Comparison of ENCODE assay signal across 21 cellular contexts in genomic region chr15:52287114-52287513, GRCh38. TPM values are rescaled to one million over a fixed set of nuclear protein-coding genes. Genes with fewer than 3 reads are reported as not detected.
A peak's percentile ranks its signal among the peaks of the same experiment; 100 is the strongest.
DNase-seq lines count a peak whose midpoint lies in the region; ATAC-seq and TF ChIP-seq lines count a peak whose summit lies in the region.
"Had no signal": no experiment of that assay in that cellular context is flagged by ENCODE, and none has a peak within 500 bp of the region (broad histone marks: within the 10 kb centered on the region; RNA-seq: fewer than 3 reads in every experiment).

No MANE protein-coding gene starts in this region.

- H3K27ac ChIP-seq in suprapubic skin = peak overlapping the region; percentile 30
- H3K27ac ChIP-seq: right atrium auricular region had no signal

- 61% methylated on average over 7 of the region's 7 CpGs for WGBS in suprapubic skin

- no peaks in the 10 kb centered on the region for H3K27me3 Mint-ChIP-seq in activated T-helper 17 cell treated with anti-CD3 and anti-CD28 coated beads, Interleukin-2, amount 50 U/mL, for 72 hours
- H3K27me3 Mint-ChIP-seq in activated naive CD4-positive, alpha-beta T cell treated with anti-CD3 and anti-CD28 coated beads for 36 hours (ENCODE audit: low read depth) = no peaks in the 10 kb centered on the region
- H3K27me3 Mint-ChIP-seq: activated CD8-positive, alpha-beta T cell treated with anti-CD3 and anti-CD28 coated beads for 36 hours had no signal

- peak overlapping the region; percentile 27 for H3K27ac Mint-ChIP-seq in activated T-helper 17 cell treated with anti-CD3 and anti-CD28 coated beads, Interleukin-2, amount 50 U/mL, for 72 hours
- no peak overlapping the region for H3K27ac Mint-ChIP-seq in activated naive CD4-positive, alpha-beta T cell treated with anti-CD3 and anti-CD28 coated beads for 36 hours
- H3K27ac Mint-ChIP-seq: activated CD8-positive, alpha-beta T cell treated with anti-CD3 and anti-CD28 coated beads for 36 hours; activated naive CD4-positive, alpha-beta T cell treated with anti-CD3 and anti-CD28 coated beads, Interleukin-2, amount 10 ng/mL, durations not matched to agents 7 days and 5 days; activated T-cell treated with anti-CD3 and anti-CD28 coated beads, Interleukin-2, amount 50 U/mL, for 24 hours; CD8-positive, alpha-beta memory T cell had no signal

- no peak for TF ChIP-seq CTCF in suprapubic skin (IDR thresholded peaks at IDR 0.05)

- H3K9me3 Mint-ChIP-seq in activated T-helper 17 cell treated with anti-CD3 and anti-CD28 coated beads, Interleukin-2, amount 50 U/mL, for 72 hours = no peaks in the 10 kb centered on the region
- H3K9me3 Mint-ChIP-seq in activated naive CD4-positive, alpha-beta T cell treated with anti-CD3 and anti-CD28 coated beads for 36 hours = no peaks in the 10 kb centered on the region
- H3K9me3 Mint-ChIP-seq: activated CD8-positive, alpha-beta T cell treated with anti-CD3 and anti-CD28 coated beads for 36 hours; activated naive CD4-positive, alpha-beta T cell treated with anti-CD3 and anti-CD28 coated beads, Interleukin-2, amount 10 ng/mL, durations not matched to agents 7 days and 5 days; activated T-cell treated with anti-CD3 and anti-CD28 coated beads, Interleukin-2, amount 50 U/mL, for 24 hours; CD8-positive, alpha-beta memory T cell had no signal

- intact Hi-C loops in left colon (cut with DNase I, micrococcal nuclease) = no loop called here
- intact Hi-C loops in activated naive CD4-positive, alpha-beta T cell treated with anti-CD3 and anti-CD28 coated beads for 36 hours (cut with micrococcal nuclease) = no loop called here

- no peaks in the 10 kb centered on the region for H3K36me3 ChIP-seq in suprapubic skin
- H3K36me3 ChIP-seq: right atrium auricular region had no signal

- CTCF ChIA-PET in activated naive CD4-positive, alpha-beta T cell treated with anti-CD3 and anti-CD28 coated beads for 36 hours (lab: Charles Lee) = interaction anchor here (0.8 kb wide), 1 partner anchor 31 kb away, joined by 3 read pairs; no protein-coding TSS in a partner anchor

- H3K27me3 ChIP-seq in suprapubic skin = no peaks in the 10 kb centered on the region
- H3K27me3 ChIP-seq: right atrium auricular region had no signal

- DNase-seq in LoVo (ENCODE audit: low spot score) (peak; percentile 35), left colon (peak; percentile 59 to 82), suprapubic skin (ENCODE audit: low spot score in 2 of 2) (no peak), GM03348 (ENCODE audit: low spot score) (no peak), OCI-M1 (lab: John Stamatoyannopoulos, UW) (no peak)
- no peak for DNase-seq in activated naive CD4-positive, alpha-beta T cell treated with anti-CD3 and anti-CD28 coated beads for 36 hours
- DNase-seq: activated CD8-positive, alpha-beta T cell treated with anti-CD3 and anti-CD28 coated beads for 36 hours; activated naive CD4-positive, alpha-beta T cell treated with anti-CD3 and anti-CD28 coated beads, Interleukin-2, amount 10 ng/mL, durations not matched to agents 7 days and 5 days; activated T-cell treated with anti-CD3 and anti-CD28 coated beads, Interleukin-2, amount 50 U/mL, for 24 hours; aorta; CD8-positive, alpha-beta memory T cell; cerebellar nuclear complex; DMS79; effector CD8-positive, alpha-beta T cell; KBM-7; NCI-H2029 treated with DMSO at 0.1 percent for 48 hours; occipital lobe; T1000 had no signal

- no peak for TF ChIP-seq EP300 in suprapubic skin (IDR thresholded peaks at IDR 0.05)

- H3K4me1 ChIP-seq in suprapubic skin = peaks cover 20% of the 10 kb centered on the region

- no peak for ATAC-seq in activated T-helper 17 cell treated with anti-CD3 and anti-CD28 coated beads, Interleukin-2, amount 50 U/mL, for 72 hours (replicated peaks)
- ATAC-seq in left colon = peak; percentile 75
- ATAC-seq: activated CD8-positive, alpha-beta T cell treated with anti-CD3 and anti-CD28 coated beads for 36 hours; Right ventricle myocardium inferior had no signal

- peaks cover 11% of the 10 kb centered on the region for H3K4me1 Mint-ChIP-seq in activated T-helper 17 cell treated with anti-CD3 and anti-CD28 coated beads, Interleukin-2, amount 50 U/mL, for 72 hours
- H3K4me1 Mint-ChIP-seq in activated naive CD4-positive, alpha-beta T cell treated with anti-CD3 and anti-CD28 coated beads for 36 hours (ENCODE audit: low read depth) = no peaks in the 10 kb centered on the region
- H3K4me1 Mint-ChIP-seq: CD8-positive, alpha-beta memory T cell had no signal

- no peaks in the 10 kb centered on the region for H3K9me3 ChIP-seq in suprapubic skin
- H3K9me3 ChIP-seq: right atrium auricular region had no signal

- H3K4me3 ChIP-seq in suprapubic skin = no peak overlapping the region
- H3K4me3 ChIP-seq: right atrium auricular region had no signal

- H3K4me3 Mint-ChIP-seq in activated T-helper 17 cell treated with anti-CD3 and anti-CD28 coated beads, Interleukin-2, amount 50 U/mL, for 72 hours = no peak overlapping the region
- no peak overlapping the region for H3K4me3 Mint-ChIP-seq in activated naive CD4-positive, alpha-beta T cell treated with anti-CD3 and anti-CD28 coated beads for 36 hours
- H3K4me3 Mint-ChIP-seq: activated CD8-positive, alpha-beta T cell treated with anti-CD3 and anti-CD28 coated beads for 36 hours; activated naive CD4-positive, alpha-beta T cell treated with anti-CD3 and anti-CD28 coated beads, Interleukin-2, amount 10 ng/mL, durations not matched to agents 7 days and 5 days; activated T-cell treated with anti-CD3 and anti-CD28 coated beads, Interleukin-2, amount 50 U/mL, for 24 hours; CD8-positive, alpha-beta memory T cell had no signal

- no peaks in the 10 kb centered on the region for H3K36me3 Mint-ChIP-seq in activated T-helper 17 cell treated with anti-CD3 and anti-CD28 coated beads, Interleukin-2, amount 50 U/mL, for 72 hours (ENCODE audit: low read depth)
- H3K36me3 Mint-ChIP-seq in activated naive CD4-positive, alpha-beta T cell treated with anti-CD3 and anti-CD28 coated beads for 36 hours (ENCODE audit: low read depth) = no peaks in the 10 kb centered on the region

- no peak for TF ChIP-seq POLR2A in suprapubic skin (IDR thresholded peaks at IDR 0.05)

RNA-seq across cellular contexts. Expression of gene MYO5C, which starts 8.5 kb away (rescaled TPM):
- 1 to 10 TPM; 2.3 to 3.0 TPM for total RNA-seq in activated T-helper 17 cell treated with anti-CD3 and anti-CD28 coated beads, Interleukin-2, amount 50 U/mL, for 72 hours
- total RNA-seq in left colon (10 to 100 TPM; 73.9 to 90.9 TPM), suprapubic skin (10 to 100 TPM; 11.2 to 31.5 (median 14.9) TPM)
- under 1 TPM; 0.19 to 0.25 TPM for total RNA-seq in activated naive CD4-positive, alpha-beta T cell treated with anti-CD3 and anti-CD28 coated beads for 36 hours

Comparison
In these comparisons a context has a peak if more than half of its experiments do, and no peak if none do; other contexts are left out.
1. DNase-seq: peak in LoVo (single experiment) and left colon (2 of 2); none in suprapubic skin (0 of 2), GM03348 (single experiment), activated naive CD4-positive, alpha-beta T cell treated with anti-CD3 and anti-CD28 coated beads for 36 hours (single experiment) and OCI-M1 (single experiment).